Comparison of ENCODE assay signal across 1 cellular context in genomic region chr2:127701193-127701650, GRCh38.
TF ChIP-seq lines count a peak whose summit lies in the region.

A gene with protein sequence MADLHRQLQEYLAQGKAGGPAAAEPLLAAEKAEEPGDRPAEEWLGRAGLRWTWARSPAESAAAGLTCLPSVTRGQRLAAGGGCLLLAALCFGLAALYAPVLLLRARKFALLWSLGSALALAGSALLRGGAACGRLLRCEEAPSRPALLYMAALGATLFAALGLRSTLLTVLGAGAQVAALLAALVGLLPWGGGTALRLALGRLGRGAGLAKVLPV (plus strand): TSS chr2:127701497. CDS start chr2:127701529, 32 bp downstream.

TF ChIP-seq in WTC11, 78 proteins besides CTCF, POLR2A, EP300 and RAD21 (continued from another document and continues in another):
- TF ChIP-seq, protein P1, sequence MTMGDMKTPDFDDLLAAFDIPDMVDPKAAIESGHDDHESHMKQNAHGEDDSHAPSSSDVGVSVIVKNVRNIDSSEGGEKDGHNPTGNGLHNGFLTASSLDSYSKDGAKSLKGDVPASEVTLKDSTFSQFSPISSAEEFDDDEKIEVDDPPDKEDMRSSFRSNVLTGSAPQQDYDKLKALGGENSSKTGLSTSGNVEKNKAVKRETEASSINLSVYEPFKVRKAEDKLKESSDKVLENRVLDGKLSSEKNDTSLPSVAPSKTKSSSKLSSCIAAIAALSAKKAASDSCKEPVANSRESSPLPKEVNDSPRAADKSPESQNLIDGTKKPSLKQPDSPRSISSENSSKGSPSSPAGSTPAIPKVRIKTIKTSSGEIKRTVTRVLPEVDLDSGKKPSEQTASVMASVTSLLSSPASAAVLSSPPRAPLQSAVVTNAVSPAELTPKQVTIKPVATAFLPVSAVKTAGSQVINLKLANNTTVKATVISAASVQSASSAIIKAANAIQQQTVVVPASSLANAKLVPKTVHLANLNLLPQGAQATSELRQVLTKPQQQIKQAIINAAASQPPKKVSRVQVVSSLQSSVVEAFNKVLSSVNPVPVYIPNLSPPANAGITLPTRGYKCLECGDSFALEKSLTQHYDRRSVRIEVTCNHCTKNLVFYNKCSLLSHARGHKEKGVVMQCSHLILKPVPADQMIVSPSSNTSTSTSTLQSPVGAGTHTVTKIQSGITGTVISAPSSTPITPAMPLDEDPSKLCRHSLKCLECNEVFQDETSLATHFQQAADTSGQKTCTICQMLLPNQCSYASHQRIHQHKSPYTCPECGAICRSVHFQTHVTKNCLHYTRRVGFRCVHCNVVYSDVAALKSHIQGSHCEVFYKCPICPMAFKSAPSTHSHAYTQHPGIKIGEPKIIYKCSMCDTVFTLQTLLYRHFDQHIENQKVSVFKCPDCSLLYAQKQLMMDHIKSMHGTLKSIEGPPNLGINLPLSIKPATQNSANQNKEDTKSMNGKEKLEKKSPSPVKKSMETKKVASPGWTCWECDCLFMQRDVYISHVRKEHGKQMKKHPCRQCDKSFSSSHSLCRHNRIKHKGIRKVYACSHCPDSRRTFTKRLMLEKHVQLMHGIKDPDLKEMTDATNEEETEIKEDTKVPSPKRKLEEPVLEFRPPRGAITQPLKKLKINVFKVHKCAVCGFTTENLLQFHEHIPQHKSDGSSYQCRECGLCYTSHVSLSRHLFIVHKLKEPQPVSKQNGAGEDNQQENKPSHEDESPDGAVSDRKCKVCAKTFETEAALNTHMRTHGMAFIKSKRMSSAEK (CRISPR knock-in tag; IDR thresholded peaks at IDR 0.05; ENCODE audit: borderline replicate concordance): no peak
- TF ChIP-seq ZNF317 (CRISPR knock-in tag; IDR thresholded peaks at IDR 0.05; ENCODE audit: borderline replicate concordance, low read depth) (no peak), RELA (CRISPR knock-in tag; IDR thresholded peaks at IDR 0.05; ENCODE audit: borderline replicate concordance) (no peak), ETV6 (CRISPR knock-in tag; IDR thresholded peaks at IDR 0.05) (peak; percentile 85), EMX1 (CRISPR knock-in tag; IDR thresholded peaks at IDR 0.05) (no peak), CREM (CRISPR knock-in tag; IDR thresholded peaks at IDR 0.05) (no peak), ZNF232 (CRISPR knock-in tag; IDR thresholded peaks at IDR 0.05) (0 out of 2 replicates have a peak, but pooled peaks have one; percentile 5), ATF2 (CRISPR knock-in tag; IDR thresholded peaks at IDR 0.05; ENCODE audit: borderline replicate concordance, low read depth) (no peak), ARID4B (CRISPR knock-in tag; IDR thresholded peaks at IDR 0.05; ENCODE audit: borderline replicate concordance) (no peak; the same call in none of the 2 replicates), TCF7 (CRISPR knock-in tag; IDR thresholded peaks at IDR 0.05; ENCODE audit: low read depth) (no peak), NFE2L1 (CRISPR knock-in tag; IDR thresholded peaks at IDR 0.05) (no peak), ZNF396 (CRISPR knock-in tag; IDR thresholded peaks at IDR 0.05; ENCODE audit: borderline replicate concordance) (no peak), RORB (CRISPR knock-in tag; IDR thresholded peaks at IDR 0.05) (no peak), NFATC4 (CRISPR knock-in tag; IDR thresholded peaks at IDR 0.05) (no peak), ZNF671 (CRISPR knock-in tag; IDR thresholded peaks at IDR 0.05) (no peak), NFYB (CRISPR knock-in tag; conservative IDR thresholded peaks at IDR 0.05; ENCODE audit: low read depth) (peak; percentile 65; the same call in 1 of the 2 replicates), HMGA2 (CRISPR knock-in tag; IDR thresholded peaks at IDR 0.05) (no peak), GRHL2 (CRISPR knock-in tag; IDR thresholded peaks at IDR 0.05; ENCODE audit: insufficient replicate concordance, severe bottlenecking) (no peak), CBFB (CRISPR knock-in tag; IDR thresholded peaks at IDR 0.05; ENCODE audit: low read depth) (no peak), SMAD4 (CRISPR knock-in tag; IDR thresholded peaks at IDR 0.05) (no peak), MYBL2 (CRISPR knock-in tag; IDR thresholded peaks at IDR 0.05) (0 out of 2 replicates have a peak, but pooled peaks have one; percentile 21), ERG (CRISPR knock-in tag; IDR thresholded peaks at IDR 0.05) (no peak), FOXK1 (CRISPR knock-in tag; IDR thresholded peaks at IDR 0.05) (peak; percentile 39; the same call in 1 of the 2 replicates), SP1 (CRISPR knock-in tag; conservative IDR thresholded peaks at IDR 0.05) (peak; percentile 34; the same call in 1 of the 2 replicates), FOXJ3 (CRISPR knock-in tag; IDR thresholded peaks at IDR 0.05; ENCODE audit: borderline replicate concordance) (no peak), ZNF121 (CRISPR knock-in tag; IDR thresholded peaks at IDR 0.05) (no peak), JAZF1 (CRISPR knock-in tag; IDR thresholded peaks at IDR 0.05) (no peak), USF1 (CRISPR knock-in tag; IDR thresholded peaks at IDR 0.05) (peak; percentile 41; the same call in 1 of the 2 replicates), CREB1 (CRISPR knock-in tag; IDR thresholded peaks at IDR 0.05) (0 out of 2 replicates have a peak, but pooled peaks have one; percentile 27)
- TF ChIP-seq, protein P2, sequence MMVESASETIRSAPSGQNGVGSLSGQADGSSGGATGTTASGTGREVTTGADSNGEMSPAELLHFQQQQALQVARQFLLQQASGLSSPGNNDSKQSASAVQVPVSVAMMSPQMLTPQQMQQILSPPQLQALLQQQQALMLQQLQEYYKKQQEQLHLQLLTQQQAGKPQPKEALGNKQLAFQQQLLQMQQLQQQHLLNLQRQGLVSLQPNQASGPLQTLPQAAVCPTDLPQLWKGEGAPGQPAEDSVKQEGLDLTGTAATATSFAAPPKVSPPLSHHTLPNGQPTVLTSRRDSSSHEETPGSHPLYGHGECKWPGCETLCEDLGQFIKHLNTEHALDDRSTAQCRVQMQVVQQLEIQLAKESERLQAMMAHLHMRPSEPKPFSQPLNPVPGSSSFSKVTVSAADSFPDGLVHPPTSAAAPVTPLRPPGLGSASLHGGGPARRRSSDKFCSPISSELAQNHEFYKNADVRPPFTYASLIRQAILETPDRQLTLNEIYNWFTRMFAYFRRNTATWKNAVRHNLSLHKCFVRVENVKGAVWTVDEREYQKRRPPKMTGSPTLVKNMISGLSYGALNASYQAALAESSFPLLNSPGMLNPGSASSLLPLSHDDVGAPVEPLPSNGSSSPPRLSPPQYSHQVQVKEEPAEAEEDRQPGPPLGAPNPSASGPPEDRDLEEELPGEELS (CRISPR knock-in tag; IDR thresholded peaks at IDR 0.05): peak; percentile 2
- TF ChIP-seq, protein P3, sequence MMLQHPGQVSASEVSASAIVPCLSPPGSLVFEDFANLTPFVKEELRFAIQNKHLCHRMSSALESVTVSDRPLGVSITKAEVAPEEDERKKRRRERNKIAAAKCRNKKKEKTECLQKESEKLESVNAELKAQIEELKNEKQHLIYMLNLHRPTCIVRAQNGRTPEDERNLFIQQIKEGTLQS (CRISPR knock-in tag; conservative IDR thresholded peaks at IDR 0.05): no peak
- TF ChIP-seq, protein P4, sequence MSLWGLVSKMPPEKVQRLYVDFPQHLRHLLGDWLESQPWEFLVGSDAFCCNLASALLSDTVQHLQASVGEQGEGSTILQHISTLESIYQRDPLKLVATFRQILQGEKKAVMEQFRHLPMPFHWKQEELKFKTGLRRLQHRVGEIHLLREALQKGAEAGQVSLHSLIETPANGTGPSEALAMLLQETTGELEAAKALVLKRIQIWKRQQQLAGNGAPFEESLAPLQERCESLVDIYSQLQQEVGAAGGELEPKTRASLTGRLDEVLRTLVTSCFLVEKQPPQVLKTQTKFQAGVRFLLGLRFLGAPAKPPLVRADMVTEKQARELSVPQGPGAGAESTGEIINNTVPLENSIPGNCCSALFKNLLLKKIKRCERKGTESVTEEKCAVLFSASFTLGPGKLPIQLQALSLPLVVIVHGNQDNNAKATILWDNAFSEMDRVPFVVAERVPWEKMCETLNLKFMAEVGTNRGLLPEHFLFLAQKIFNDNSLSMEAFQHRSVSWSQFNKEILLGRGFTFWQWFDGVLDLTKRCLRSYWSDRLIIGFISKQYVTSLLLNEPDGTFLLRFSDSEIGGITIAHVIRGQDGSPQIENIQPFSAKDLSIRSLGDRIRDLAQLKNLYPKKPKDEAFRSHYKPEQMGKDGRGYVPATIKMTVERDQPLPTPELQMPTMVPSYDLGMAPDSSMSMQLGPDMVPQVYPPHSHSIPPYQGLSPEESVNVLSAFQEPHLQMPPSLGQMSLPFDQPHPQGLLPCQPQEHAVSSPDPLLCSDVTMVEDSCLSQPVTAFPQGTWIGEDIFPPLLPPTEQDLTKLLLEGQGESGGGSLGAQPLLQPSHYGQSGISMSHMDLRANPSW (CRISPR knock-in tag; conservative IDR thresholded peaks at IDR 0.05; ENCODE audit: low read depth): no peak
- TF ChIP-seq, protein P5, sequence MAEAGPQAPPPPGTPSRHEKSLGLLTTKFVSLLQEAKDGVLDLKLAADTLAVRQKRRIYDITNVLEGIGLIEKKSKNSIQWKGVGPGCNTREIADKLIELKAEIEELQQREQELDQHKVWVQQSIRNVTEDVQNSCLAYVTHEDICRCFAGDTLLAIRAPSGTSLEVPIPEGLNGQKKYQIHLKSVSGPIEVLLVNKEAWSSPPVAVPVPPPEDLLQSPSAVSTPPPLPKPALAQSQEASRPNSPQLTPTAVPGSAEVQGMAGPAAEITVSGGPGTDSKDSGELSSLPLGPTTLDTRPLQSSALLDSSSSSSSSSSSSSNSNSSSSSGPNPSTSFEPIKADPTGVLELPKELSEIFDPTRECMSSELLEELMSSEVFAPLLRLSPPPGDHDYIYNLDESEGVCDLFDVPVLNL (CRISPR knock-in tag; IDR thresholded peaks at IDR 0.05; ENCODE audit: borderline replicate concordance, low read depth): no peak
- TF ChIP-seq, protein P6, sequence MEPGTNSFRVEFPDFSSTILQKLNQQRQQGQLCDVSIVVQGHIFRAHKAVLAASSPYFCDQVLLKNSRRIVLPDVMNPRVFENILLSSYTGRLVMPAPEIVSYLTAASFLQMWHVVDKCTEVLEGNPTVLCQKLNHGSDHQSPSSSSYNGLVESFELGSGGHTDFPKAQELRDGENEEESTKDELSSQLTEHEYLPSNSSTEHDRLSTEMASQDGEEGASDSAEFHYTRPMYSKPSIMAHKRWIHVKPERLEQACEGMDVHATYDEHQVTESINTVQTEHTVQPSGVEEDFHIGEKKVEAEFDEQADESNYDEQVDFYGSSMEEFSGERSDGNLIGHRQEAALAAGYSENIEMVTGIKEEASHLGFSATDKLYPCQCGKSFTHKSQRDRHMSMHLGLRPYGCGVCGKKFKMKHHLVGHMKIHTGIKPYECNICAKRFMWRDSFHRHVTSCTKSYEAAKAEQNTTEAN (CRISPR knock-in tag; IDR thresholded peaks at IDR 0.05): no peak
- TF ChIP-seq, protein P7, sequence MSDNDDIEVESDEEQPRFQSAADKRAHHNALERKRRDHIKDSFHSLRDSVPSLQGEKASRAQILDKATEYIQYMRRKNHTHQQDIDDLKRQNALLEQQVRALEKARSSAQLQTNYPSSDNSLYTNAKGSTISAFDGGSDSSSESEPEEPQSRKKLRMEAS (CRISPR knock-in tag; IDR thresholded peaks at IDR 0.05): peak; percentile 75
